In the genomic region with DNA sequence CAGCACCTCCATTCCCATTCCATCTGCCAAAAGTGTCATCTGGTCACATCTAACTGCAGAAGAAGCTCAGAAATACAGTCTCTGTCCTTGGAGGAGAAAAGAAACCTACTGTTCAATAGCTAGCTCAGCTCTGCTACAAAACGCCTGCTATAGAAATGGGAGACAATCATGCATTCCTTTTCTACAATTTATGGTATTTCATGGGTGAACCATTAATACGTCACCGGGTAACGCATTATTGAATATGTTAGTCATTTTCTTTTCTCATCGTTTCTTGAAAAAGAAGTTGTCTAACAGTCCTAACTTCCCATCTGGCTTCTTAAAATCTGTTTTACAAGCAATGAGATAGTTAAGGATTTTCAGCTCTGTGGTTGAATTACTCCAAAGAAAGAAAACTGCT, we compare ENCODE assay signal across 24 cellular contexts.
"Had no signal": no experiment of that assay in that cellular context is flagged by ENCODE, and none has a peak within 500 bp of the region (broad histone marks: within the 10 kb centered on the region; RNA-seq: fewer than 3 reads in every experiment).

No MANE protein-coding gene starts in this region.

- DNase-seq: islet precursor cell; left ventricle myocardium inferior; mesendoderm; naive B cell; natural killer cell; nephron progenitor cell; occipital lobe; psoas muscle; right lobe of liver; stimulated activated CD4-positive, alpha-beta T cell treated with anti-CD3 and anti-CD28 coated beads, Interleukin-1b, Interleukin-23, amount 100 ng/mL, for 48 hours; stimulated activated CD4-positive, alpha-beta T cell treated with anti-CD3 and anti-CD28 coated beads, Interleukin-2, amount 100 ng/mL, for 48 hours; stimulated activated CD4-positive, alpha-beta T cell treated with anti-CD3 and anti-CD28 coated beads, Interleukin-4, amount 100 ng/mL, for 4 hours; stimulated activated CD8-positive, alpha-beta memory T cell treated with anti-CD3 and anti-CD28 coated beads, Interleukin-4, amount 100 ng/mL, for 48 hours; stimulated activated naive CD4-positive, alpha-beta T cell treated with Interleukin-2 at 50 U/mL for 16 hours; stimulated activated naive CD8-positive, alpha-beta T cell treated with anti-CD3 and anti-CD28 coated beads, Interleukin-15, amount 100 ng/mL, for 72 hours; substantia nigra; uterus had no signal

- H3K4me3 ChIP-seq: hepatocyte, left ventricle myocardium inferior, lung, neural progenitor cell, psoas muscle, right atrium auricular region, right lobe of liver, smooth muscle cell, tibial nerve, uterus had no signal

- ATAC-seq: natural killer cell; psoas muscle; right lobe of liver; stimulated activated memory B cell treated with anti-CD40 and anti-IgM and Interleukin-4, amounts not matched to agents 10 μg/mL and 1 μg/mL and 100 μg/mL, for 72 hours; stimulated activated naive CD8-positive, alpha-beta T cell treated with anti-CD3 and anti-CD28 coated beads, Interleukin-15, amount 100 ng/mL, for 72 hours had no signal
